Comparison of ENCODE assay signal across 8 cellular contexts in genomic region chr10:119341236-119342016, GRCh38.
DNase-seq lines count a peak whose midpoint lies in the region; ATAC-seq lines count a peak whose summit lies in the region.

No MANE protein-coding gene starts in this region.

- DNase-seq in A172 (ENCODE audit: low spot score) = peak; percentile 82
- DNase-seq in NCI-H69 (lab: John Stamatoyannopoulos, UW) = peak; percentile 9
- peak; percentile 42 for DNase-seq in activated naive CD4-positive, alpha-beta T cell treated with anti-CD3 and anti-CD28 coated beads, Interleukin-2, amount 50 U/mL, for 16 hours
- DNase-seq in kidney tubule cell (ENCODE audit: low spot score) = peak; percentile 82
- DNase-seq in stimulated activated CD8-positive, alpha-beta memory T cell treated with anti-CD3 and anti-CD28 coated beads, Interleukin-15, amount 100 ng/mL, for 4 hours (ENCODE audit: low read depth in 2 of 2) = peak; percentile 28 to 39
- DNase-seq in NCI-H2081 treated with DMSO at 0.1 percent for 48 hours (lab: John Stamatoyannopoulos, UW) = no peak

- no peak for ATAC-seq in HG03520 (IDR thresholded peaks at IDR 0.05; ENCODE audit: unreplicated experiment)
- ATAC-seq in HG02763 (IDR thresholded peaks at IDR 0.05; ENCODE audit: unreplicated experiment) = no peak
